In genomic region chr1:204688776-204689175, GRCh38 we compare ENCODE assay signal across 8 cellular contexts. TPM values are rescaled to one million over a fixed set of nuclear protein-coding genes. Genes with fewer than 3 reads are reported as not detected.
"Had no signal": no experiment of that assay in that cellular context is flagged by ENCODE, and none has a peak within 500 bp of the region (broad histone marks: within the 10 kb centered on the region; RNA-seq: fewer than 3 reads in every experiment).

No MANE protein-coding gene starts in this region.

- H3K4me3 ChIP-seq: K562 had no signal

- ATAC-seq: HepG2, K562 had no signal

- DNase-seq: IMR-90, KBM-7, KG1 had no signal

- H3K9me3 Mint-ChIP-seq: IgD-negative memory B cell had no signal

- H3K27ac ChIP-seq: HL-60 had no signal

- H3K27ac Mint-ChIP-seq: IgD-negative memory B cell had no signal

- H3K4me3 Mint-ChIP-seq: IgD-negative memory B cell had no signal

- H3K36me3 Mint-ChIP-seq: IgD-negative memory B cell had no signal

RNA-seq across cellular contexts. Expression of gene LRRN2, which starts 3.2 kb away (rescaled TPM):
- total RNA-seq: HepG2, HT-29, IMR-90 had no signal
- polyA plus RNA-seq: HepG2, IgD-negative memory B cell, IMR-90, K562 had no signal
